In the genomic region with DNA sequence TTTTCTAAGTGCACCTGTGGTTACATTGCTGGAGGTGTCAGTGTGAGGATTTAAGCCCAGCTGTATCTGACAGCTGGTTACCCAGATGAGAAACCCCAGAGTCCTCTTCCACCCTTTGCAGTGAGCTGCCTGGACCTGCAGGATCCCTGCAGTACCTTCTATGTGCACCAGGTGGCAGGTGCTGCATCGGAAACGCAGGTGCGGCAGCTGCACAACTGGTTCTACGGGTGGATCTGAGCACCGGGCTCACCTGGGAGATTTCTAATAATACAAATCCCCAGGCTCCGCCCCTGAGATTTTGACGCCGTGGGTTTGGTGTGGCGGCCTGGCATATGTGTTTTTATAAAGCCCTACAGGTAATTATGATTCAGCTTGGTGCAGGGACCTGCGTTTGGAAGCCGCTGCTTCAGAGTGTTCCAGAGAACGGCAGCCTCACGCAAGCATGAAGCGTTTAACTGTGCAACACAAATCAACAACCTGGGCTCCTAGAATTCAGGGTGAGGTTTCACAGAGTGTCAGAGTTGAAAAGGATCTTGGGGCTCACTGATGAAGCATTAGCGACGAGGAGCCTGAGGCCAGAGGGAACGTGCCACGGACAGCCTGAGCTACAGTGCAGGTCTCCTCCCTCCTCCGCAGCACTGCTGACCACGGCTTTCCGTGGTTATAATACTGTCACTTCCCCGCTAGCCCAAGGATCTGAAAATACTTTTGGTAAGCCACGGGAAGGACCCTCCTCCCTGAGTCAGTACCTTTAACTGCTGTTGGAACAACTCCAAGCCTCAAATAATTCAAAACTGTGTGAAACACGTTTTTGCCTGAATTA, we compare ENCODE assay signal across 8 cellular contexts.
DNase-seq lines count a peak whose midpoint lies in the region; ATAC-seq and TF ChIP-seq lines count a peak whose summit lies in the region.

No MANE protein-coding gene starts in this region.

- POLR2A ChIA-PET in CD4-positive, alpha-beta T cell (lab: Charles Lee), result no interaction called here
- POLR2A ChIA-PET in activated CD8-positive, alpha-beta T cell treated with anti-CD3 and anti-CD28 coated beads for 36 hours (lab: Charles Lee), result interaction anchor here (0.6 kb wide), 1 partner anchor 382 kb away, joined by 3 read pairs; no protein-coding TSS in a partner anchor

- H3K4me3 ChIP-seq in stomach, result no peak overlapping the region

- CTCF ChIA-PET in CD4-positive, alpha-beta T cell (lab: Charles Lee), result interaction anchor here (0.9 to 1.1 kb wide), 5 partner anchors 20 to 144 kb away, joined by 3 to 10 read pairs (median 4); no protein-coding TSS in a partner anchor
- CTCF ChIA-PET in activated CD8-positive, alpha-beta T cell treated with anti-CD3 and anti-CD28 coated beads for 36 hours (lab: Charles Lee), result interaction anchor here (0.7 to 2.4 kb wide), 23 partner anchors 9 to 1829 kb away, joined by 3 to 18 read pairs (median 5); no protein-coding TSS in a partner anchor

- no peaks in the 10 kb centered on the region for H3K9me3 Mint-ChIP-seq in CD4-positive, alpha-beta T cell
- no peaks in the 10 kb centered on the region for H3K9me3 Mint-ChIP-seq in activated CD8-positive, alpha-beta T cell treated with anti-CD3 and anti-CD28 coated beads for 36 hours
- H3K9me3 Mint-ChIP-seq in endothelial cell (ENCODE audit: unreplicated experiment), result no peaks in the 10 kb centered on the region
- no peaks in the 10 kb centered on the region for H3K9me3 Mint-ChIP-seq in natural killer cell treated with Interleukin-12 subunit alpha and Interleukin-12 subunit beta and Interleukin-15 and Interleukin-18, amount 100 ng/mL, for 72 hours

- H3K36me3 Mint-ChIP-seq in CD4-positive, alpha-beta T cell (ENCODE audit: low read depth), result no peaks in the 10 kb centered on the region
- no peaks in the 10 kb centered on the region for H3K36me3 Mint-ChIP-seq in activated CD8-positive, alpha-beta T cell treated with anti-CD3 and anti-CD28 coated beads for 36 hours (ENCODE audit: low read depth)
- H3K36me3 Mint-ChIP-seq in endothelial cell (ENCODE audit: low read depth, unreplicated experiment), result no peaks in the 10 kb centered on the region
- H3K36me3 Mint-ChIP-seq in natural killer cell treated with Interleukin-12 subunit alpha and Interleukin-12 subunit beta and Interleukin-15 and Interleukin-18, amount 100 ng/mL, for 72 hours, result no peaks in the 10 kb centered on the region

- H3K4me3 Mint-ChIP-seq in CD4-positive, alpha-beta T cell, result peak overlapping the region; percentile 82
- no peak overlapping the region for H3K4me3 Mint-ChIP-seq in activated CD8-positive, alpha-beta T cell treated with anti-CD3 and anti-CD28 coated beads for 36 hours
- H3K4me3 Mint-ChIP-seq in endothelial cell (ENCODE audit: unreplicated experiment), result no peak overlapping the region
- peak overlapping the region; percentile 37 for H3K4me3 Mint-ChIP-seq in natural killer cell treated with Interleukin-12 subunit alpha and Interleukin-12 subunit beta and Interleukin-15 and Interleukin-18, amount 100 ng/mL, for 72 hours

- WGBS in stomach, 5 donors, result 30 to 45% (median 36%) methylated on average over 14 to 24 of the region's 24 CpGs

- peak; percentile 83 for TF ChIP-seq CTCF in CD4-positive, alpha-beta T cell (IDR thresholded peaks at IDR 0.05)
- peak; percentile 91 for TF ChIP-seq CTCF in activated CD8-positive, alpha-beta T cell treated with anti-CD3 and anti-CD28 coated beads for 36 hours (IDR thresholded peaks at IDR 0.05)
- TF ChIP-seq CTCF in endothelial cell (IDR thresholded peaks at IDR 0.05; ENCODE audit: unreplicated experiment) (peak; percentile 84), stomach (IDR thresholded peaks at IDR 0.05) (peak in 5 of 7 experiments; percentile 69 to 88 (median 78))

- no peak overlapping the region for H3K27ac ChIP-seq in CD4-positive, alpha-beta T cell (ENCODE audit: low read depth, low read length)
- H3K27ac ChIP-seq in stomach, result no peak overlapping the region

- ATAC-seq in CD4-positive, alpha-beta T cell (ENCODE audit: poor library complexity), result peak; percentile 80
- ATAC-seq in GM19351 (IDR thresholded peaks at IDR 0.05; ENCODE audit: unreplicated experiment) (peak; percentile 99), HG03460 (IDR thresholded peaks at IDR 0.05; ENCODE audit: unreplicated experiment) (peak; percentile 89)
- ATAC-seq in activated CD8-positive, alpha-beta T cell treated with anti-CD3 and anti-CD28 coated beads for 36 hours, result peak; percentile 96
- peak; percentile 72 to 83 for ATAC-seq in natural killer cell treated with Interleukin-12 subunit alpha and Interleukin-12 subunit beta and Interleukin-15 and Interleukin-18, amount 100 ng/mL, for 72 hours

- peaks cover 75% of the 10 kb centered on the region for H3K27me3 Mint-ChIP-seq in CD4-positive, alpha-beta T cell
- H3K27me3 Mint-ChIP-seq in activated CD8-positive, alpha-beta T cell treated with anti-CD3 and anti-CD28 coated beads for 36 hours, result peaks cover 43% of the 10 kb centered on the region
- H3K27me3 Mint-ChIP-seq in endothelial cell (ENCODE audit: unreplicated experiment), result peaks cover 7% of the 10 kb centered on the region
- H3K27me3 Mint-ChIP-seq in natural killer cell treated with Interleukin-12 subunit alpha and Interleukin-12 subunit beta and Interleukin-15 and Interleukin-18, amount 100 ng/mL, for 72 hours, result peaks cover 56 to 68% of the 10 kb centered on the region in 2 donors

- intact Hi-C loops in CD4-positive, alpha-beta T cell (cut with DNase I, micrococcal nuclease), result loop anchor here (1.0 to 5.0 kb wide), 3 partner anchors 142 to 403 kb away; no protein-coding TSS in a partner anchor
- intact Hi-C loops in activated CD8-positive, alpha-beta T cell treated with anti-CD3 and anti-CD28 coated beads for 36 hours (cut with micrococcal nuclease), result no loop called here
- intact Hi-C loops in stomach (cut with DNase I; ENCODE audit: low total_unique reads), result no loop called here

- TF ChIP-seq POLR2A in stomach (IDR thresholded peaks at IDR 0.05), result no peak

- peaks cover 35% of the 10 kb centered on the region for H3K27me3 ChIP-seq in CD4-positive, alpha-beta T cell (ENCODE audit: control insufficient read depth, insufficient read depth, low read length)
- H3K27me3 ChIP-seq in stomach, result peaks cover 0 to 49% (median 0%) of the 10 kb centered on the region in 3 donors

- no peak overlapping the region for H3K27ac Mint-ChIP-seq in CD4-positive, alpha-beta T cell
- H3K27ac Mint-ChIP-seq in activated CD8-positive, alpha-beta T cell treated with anti-CD3 and anti-CD28 coated beads for 36 hours, result no peak overlapping the region
- no peak overlapping the region for H3K27ac Mint-ChIP-seq in endothelial cell (ENCODE audit: unreplicated experiment)
- no peak overlapping the region for H3K27ac Mint-ChIP-seq in natural killer cell treated with Interleukin-12 subunit alpha and Interleukin-12 subunit beta and Interleukin-15 and Interleukin-18, amount 100 ng/mL, for 72 hours

- no peaks in the 10 kb centered on the region for H3K9me3 ChIP-seq in CD4-positive, alpha-beta T cell (ENCODE audit: control insufficient read depth, low read length)
- no peaks in the 10 kb centered on the region for H3K9me3 ChIP-seq in stomach

- peaks cover 0 to 7% (median 5%) of the 10 kb centered on the region in 4 donors for H3K4me1 ChIP-seq in stomach

- DNase-seq in CD4-positive, alpha-beta T cell, result peak; percentile 51 to 76 (median 62)
- DNase-seq in NCI-H526 treated with DMSO at 0.1 percent for 48 hours (lab: John Stamatoyannopoulos, UW), result peak; percentile 80
- DNase-seq in activated CD8-positive, alpha-beta T cell treated with anti-CD3 and anti-CD28 coated beads for 36 hours, result peak; percentile 85
- peak; percentile 78 for DNase-seq in endothelial cell (ENCODE audit: low spot score)
- DNase-seq in natural killer cell treated with Interleukin-12 subunit alpha and Interleukin-12 subunit beta and Interleukin-15 and Interleukin-18, amount 100 ng/mL, for 72 hours (ENCODE audit: low spot score), result no peak
- peak; percentile 91 for DNase-seq in stomach

- peaks cover 6% of the 10 kb centered on the region for H3K4me1 Mint-ChIP-seq in CD4-positive, alpha-beta T cell (ENCODE audit: low read depth)
- peaks cover 6% of the 10 kb centered on the region for H3K4me1 Mint-ChIP-seq in activated CD8-positive, alpha-beta T cell treated with anti-CD3 and anti-CD28 coated beads for 36 hours (ENCODE audit: low read depth)
- no peaks in the 10 kb centered on the region for H3K4me1 Mint-ChIP-seq in endothelial cell (ENCODE audit: unreplicated experiment)
- peaks cover 12 to 13% of the 10 kb centered on the region in 2 donors for H3K4me1 Mint-ChIP-seq in natural killer cell treated with Interleukin-12 subunit alpha and Interleukin-12 subunit beta and Interleukin-15 and Interleukin-18, amount 100 ng/mL, for 72 hours (ENCODE audit: low read depth in 2 of 2)

- H3K36me3 ChIP-seq in stomach, result no peaks in the 10 kb centered on the region

- no peak for TF ChIP-seq EP300 in stomach (IDR thresholded peaks at IDR 0.05)

Comparison
In these comparisons a context has a peak if more than half of its experiments do, and no peak if none do; other contexts are left out.
1. H3K4me3 Mint-ChIP-seq: peak in CD4-positive, alpha-beta T cell (single experiment) and natural killer cell treated with Interleukin-12 subunit alpha and Interleukin-12 subunit beta and Interleukin-15 and Interleukin-18, amount 100 ng/mL, for 72 hours (single experiment); none in activated CD8-positive, alpha-beta T cell treated with anti-CD3 and anti-CD28 coated beads for 36 hours (single experiment) and endothelial cell (single experiment).
2. intact Hi-C loops: an anchor here in CD4-positive, alpha-beta T cell (1.0 to 5.0 kb wide); none called in activated CD8-positive, alpha-beta T cell treated with anti-CD3 and anti-CD28 coated beads for 36 hours and stomach.
3. Peak in every context shown above with its lines, with median percentiles within 50 percentile points of each other: ATAC-seq and CTCF ChIP-seq.